Comparison of ENCODE assay signal across 9 cellular contexts in the genomic region with DNA sequence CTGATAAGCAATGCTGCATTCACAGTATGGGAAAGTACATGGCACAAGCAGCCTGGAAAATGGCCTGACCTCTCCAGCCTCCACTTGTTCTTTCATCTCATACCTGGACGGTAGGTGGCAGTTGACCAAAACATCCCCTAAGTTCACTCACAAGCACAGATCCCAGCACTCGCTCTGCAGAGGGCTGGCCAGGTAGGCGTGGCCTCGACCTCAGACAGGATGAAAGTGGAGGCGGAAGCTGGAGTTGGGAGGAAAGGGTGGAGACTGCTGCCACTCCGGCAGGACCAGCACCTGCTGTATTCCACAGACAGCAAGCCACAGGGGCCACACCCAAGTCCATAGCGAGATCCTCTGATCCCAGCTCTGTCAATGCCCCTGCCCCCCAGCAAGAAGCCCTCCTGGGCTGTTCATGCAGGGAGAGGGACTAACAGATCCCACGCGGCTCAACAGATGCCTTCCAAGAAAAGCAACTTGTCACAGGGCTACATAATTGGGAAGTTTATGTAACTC. TPM values are rescaled to one million over a fixed set of nuclear protein-coding genes. Genes with fewer than 3 reads are reported as not detected.
DNase-seq lines count a peak whose midpoint lies in the region; ATAC-seq and TF ChIP-seq lines count a peak whose summit lies in the region.
"Had no signal": no experiment of that assay in that cellular context is flagged by ENCODE, and none has a peak within 500 bp of the region (broad histone marks: within the 10 kb centered on the region; RNA-seq: fewer than 3 reads in every experiment).

No MANE protein-coding gene starts in this region.

- H3K27ac ChIP-seq in HUES6 (ENCODE audit: low read depth, low read length): no peak overlapping the region
- H3K27ac ChIP-seq in endodermal cell (ENCODE audit: low read depth, low read length): no peak overlapping the region
- H3K27ac ChIP-seq in mesendoderm (ENCODE audit: low read depth, low read length): no peak overlapping the region
- H3K27ac ChIP-seq: SK-N-MC had no signal

- H2BK5ac ChIP-seq in mesendoderm (ENCODE audit: low read length): no peak overlapping the region

- H3K4me1 ChIP-seq in HUES6 (ENCODE audit: control insufficient read depth, insufficient read depth, low read length) (peaks cover 17% of the 10 kb centered on the region; the same call in 1 of the 2 replicates), endodermal cell (ENCODE audit: control insufficient read depth, insufficient read depth, low read length) (no peaks in the 10 kb centered on the region), mesendoderm (ENCODE audit: control insufficient read depth, low read depth, low read length) (no peaks in the 10 kb centered on the region)

- H3K9ac ChIP-seq in HUES6 (ENCODE audit: low read length) (no peak overlapping the region), endodermal cell (ENCODE audit: extremely low read depth, low read length, poor library complexity, severe bottlenecking) (no peak overlapping the region), mesendoderm (ENCODE audit: low read length) (no peak overlapping the region)

- 14 to 32% methylated on average over 5 to 9 of the region's 9 CpGs for WGBS in endodermal cell (ENCODE audit: insufficient coverage in 1 of 2, insufficient read length in 1 of 2), 2 experiments
- no CpG with 5 or more reads among the region's 9 CpGs for WGBS in mesendoderm (ENCODE audit: extremely low coverage, insufficient coverage, low lambda C conversion rate)

- no peak overlapping the region for H3K18ac ChIP-seq in mesendoderm (ENCODE audit: low read length)

- H3K27me3 Mint-ChIP-seq in endodermal cell (ENCODE audit: insufficient read depth): no peaks in the 10 kb centered on the region

- peak; percentile 82 for TF ChIP-seq CTCF in endodermal cell (conservative IDR thresholded peaks at IDR 0.05)

- H4K5ac ChIP-seq in mesendoderm (ENCODE audit: low read length): no peak overlapping the region

- no peak overlapping the region for H3K56ac ChIP-seq in mesendoderm (ENCODE audit: low read length)

- H2BK15ac ChIP-seq in mesendoderm (replicated peaks; ENCODE audit: low read depth): no peak overlapping the region

- no peak overlapping the region for H4K8ac ChIP-seq in mesendoderm (ENCODE audit: low read depth, low read length)

- peaks cover 12% of the 10 kb centered on the region for H3K79me1 ChIP-seq in mesendoderm (ENCODE audit: low read length)

- H2BK120ac ChIP-seq in mesendoderm (ENCODE audit: low read depth, low read length): no peak overlapping the region

- H3K79me2 ChIP-seq in mesendoderm (ENCODE audit: control insufficient read depth, insufficient read depth, low read length): peaks cover 8% of the 10 kb centered on the region

- H3K36me3 Mint-ChIP-seq in endodermal cell (ENCODE audit: low read depth): peaks cover 35% of the 10 kb centered on the region

- no peak overlapping the region for H2AK5ac ChIP-seq in mesendoderm (ENCODE audit: low read length)

- in situ Hi-C loops in G401 (cut with HindIII; ENCODE audit: low sequenced_read_pairs): no loop called here

- no peaks in the 10 kb centered on the region for H3K9me3 Mint-ChIP-seq in endodermal cell

- peaks cover 7% of the 10 kb centered on the region for H3K4me1 Mint-ChIP-seq in endodermal cell

- H3K4me3 ChIP-seq in HUES6 (ENCODE audit: low read depth, low read length): peak overlapping the region; percentile 47
- H3K4me3 ChIP-seq in endodermal cell (ENCODE audit: low read length): peak overlapping the region; percentile 51
- H3K4me3 ChIP-seq in mesendoderm (ENCODE audit: low read length): no peak overlapping the region
- H3K4me3 ChIP-seq: SK-N-MC had no signal

- no peaks in the 10 kb centered on the region for H3K27me3 ChIP-seq in HUES6 (ENCODE audit: control insufficient read depth, insufficient read depth, low read length)
- H3K27me3 ChIP-seq in endodermal cell (ENCODE audit: control insufficient read depth, insufficient read depth, low read length, poor library complexity, severe bottlenecking): no peaks in the 10 kb centered on the region
- no peaks in the 10 kb centered on the region for H3K27me3 ChIP-seq in mesendoderm (ENCODE audit: insufficient read depth, low read length, poor library complexity)

- no peaks in the 10 kb centered on the region for H3K9me3 ChIP-seq in HUES6 (ENCODE audit: control insufficient read depth, insufficient read depth, low read depth, low read length)
- no peaks in the 10 kb centered on the region for H3K9me3 ChIP-seq in endodermal cell (ENCODE audit: control insufficient read depth, low read length)

- ATAC-seq in GM19328 (IDR thresholded peaks at IDR 0.05; ENCODE audit: unreplicated experiment): no peak
- ATAC-seq in GM19463 (IDR thresholded peaks at IDR 0.05; ENCODE audit: unreplicated experiment): no peak

- H3K27ac Mint-ChIP-seq in endodermal cell: peak overlapping the region; percentile 78

- H3K4me2 ChIP-seq in mesendoderm (ENCODE audit: low read length): no peak overlapping the region

- peak overlapping the region; percentile 30 for H3K4me3 Mint-ChIP-seq in endodermal cell

- H3K4ac ChIP-seq in mesendoderm (ENCODE audit: low read depth, low read length): no peak overlapping the region

- DNase-seq in G401 (ENCODE audit: low spot score) (peak; percentile 86), endodermal cell (peak; percentile 98), mesendoderm (peak; percentile 98), hippocampal formation (lab: John Stamatoyannopoulos, UW) (no peak)

- H3K23ac ChIP-seq in mesendoderm (ENCODE audit: low read length): no peak overlapping the region

- H3K36me3 ChIP-seq in HUES6 (ENCODE audit: control insufficient read depth, insufficient read depth, low read length) (peaks cover 21% of the 10 kb centered on the region), endodermal cell (ENCODE audit: control insufficient read depth, insufficient read depth, low read length) (peaks cover 38% of the 10 kb centered on the region), mesendoderm (ENCODE audit: control insufficient read depth, insufficient read depth, low read length) (peaks cover 2% of the 10 kb centered on the region)

TF ChIP-seq in PFSK-1, 5 proteins besides CTCF, POLR2A, EP300 and RAD21:
- peak; percentile 48 for TF ChIP-seq FOXP2 (optimal IDR thresholded peaks at IDR 0.05; ENCODE audit: borderline replicate concordance, extremely low read depth, extremely low read length, insufficient read depth)
- TF ChIP-seq, protein P1, sequence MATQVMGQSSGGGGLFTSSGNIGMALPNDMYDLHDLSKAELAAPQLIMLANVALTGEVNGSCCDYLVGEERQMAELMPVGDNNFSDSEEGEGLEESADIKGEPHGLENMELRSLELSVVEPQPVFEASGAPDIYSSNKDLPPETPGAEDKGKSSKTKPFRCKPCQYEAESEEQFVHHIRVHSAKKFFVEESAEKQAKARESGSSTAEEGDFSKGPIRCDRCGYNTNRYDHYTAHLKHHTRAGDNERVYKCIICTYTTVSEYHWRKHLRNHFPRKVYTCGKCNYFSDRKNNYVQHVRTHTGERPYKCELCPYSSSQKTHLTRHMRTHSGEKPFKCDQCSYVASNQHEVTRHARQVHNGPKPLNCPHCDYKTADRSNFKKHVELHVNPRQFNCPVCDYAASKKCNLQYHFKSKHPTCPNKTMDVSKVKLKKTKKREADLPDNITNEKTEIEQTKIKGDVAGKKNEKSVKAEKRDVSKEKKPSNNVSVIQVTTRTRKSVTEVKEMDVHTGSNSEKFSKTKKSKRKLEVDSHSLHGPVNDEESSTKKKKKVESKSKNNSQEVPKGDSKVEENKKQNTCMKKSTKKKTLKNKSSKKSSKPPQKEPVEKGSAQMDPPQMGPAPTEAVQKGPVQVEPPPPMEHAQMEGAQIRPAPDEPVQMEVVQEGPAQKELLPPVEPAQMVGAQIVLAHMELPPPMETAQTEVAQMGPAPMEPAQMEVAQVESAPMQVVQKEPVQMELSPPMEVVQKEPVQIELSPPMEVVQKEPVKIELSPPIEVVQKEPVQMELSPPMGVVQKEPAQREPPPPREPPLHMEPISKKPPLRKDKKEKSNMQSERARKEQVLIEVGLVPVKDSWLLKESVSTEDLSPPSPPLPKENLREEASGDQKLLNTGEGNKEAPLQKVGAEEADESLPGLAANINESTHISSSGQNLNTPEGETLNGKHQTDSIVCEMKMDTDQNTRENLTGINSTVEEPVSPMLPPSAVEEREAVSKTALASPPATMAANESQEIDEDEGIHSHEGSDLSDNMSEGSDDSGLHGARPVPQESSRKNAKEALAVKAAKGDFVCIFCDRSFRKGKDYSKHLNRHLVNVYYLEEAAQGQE (IDR thresholded peaks at IDR 0.05; ENCODE audit: insufficient read depth in 1 of 2, low read depth in 2 of 2, low read length in 2 of 2): no peak

RNA-seq across cellular contexts. Expression of a gene that starts 31.3 kb away (rescaled TPM):
- 10.9 and 12.9 TPM in 2 replicates for total RNA-seq in G401 (2014; rRNA removed; shearing (Covaris generic))
- polyA plus RNA-seq in PFSK-1 (2012; ENCODE audit: insufficient read length, low read depth): 14.4 TPM
- 10 to 100 TPM; 27.3 to 33.7 TPM for total RNA-seq in endodermal cell
- polyA plus RNA-seq in endodermal cell (2013, experiment 1 of 2): 32.5 TPM
- polyA plus RNA-seq in endodermal cell (2013, experiment 2 of 2): 30.0 TPM
- polyA plus RNA-seq in mesendoderm (2013, experiment 1 of 2): 13.4 TPM
- 13.1 TPM for polyA plus RNA-seq in mesendoderm (2013, experiment 2 of 2)

Comparison
In these comparisons a context has a peak if more than half of its experiments do, and no peak if none do; other contexts are left out.
1. DNase-seq: peak in G401 (single experiment), endodermal cell (single experiment) and mesendoderm (single experiment); none in hippocampal formation (0 of 2).